Comparison of ENCODE assay signal across 13 cellular contexts in genomic region chr20:63767456-63767855, GRCh38.
"Had no signal": no experiment of that assay in that cellular context is flagged by ENCODE, and none has a peak within 500 bp of the region (broad histone marks: within the 10 kb centered on the region; RNA-seq: fewer than 3 reads in every experiment).

No MANE protein-coding gene starts in this region.

- H3K36me3 Mint-ChIP-seq: activated naive CD8-positive, alpha-beta T cell had no signal

- H3K4me3 ChIP-seq: lung, suprapubic skin, upper lobe of left lung had no signal

- H3K27ac Mint-ChIP-seq: activated B cell treated with CpG ODN at 0.5 μM for 24 hours; activated naive CD8-positive, alpha-beta T cell; mesothelial cell of epicardium had no signal

- DNase-seq: activated B cell treated with CpG ODN at 0.5 μM for 24 hours; activated CD4-positive, alpha-beta T cell treated with anti-CD3 and anti-CD28 coated beads for 48 hours; activated gamma-delta T cell treated with Interleukin-2 at 50 U/mL for 16 hours; amniotic stem cell; hypothalamus; stimulated activated naive CD8-positive, alpha-beta T cell treated with anti-CD3 and anti-CD28 coated beads, Interleukin-15, Interleukin-2, amounts not matched to agents 100 U/mL and 50 U/mL, for 24 hours had no signal

- H3K4me1 Mint-ChIP-seq: activated B cell treated with CpG ODN at 0.5 μM for 24 hours, mesothelial cell of epicardium had no signal

- H3K27me3 Mint-ChIP-seq: activated B cell treated with CpG ODN at 0.5 μM for 24 hours; activated naive CD8-positive, alpha-beta T cell had no signal

- ATAC-seq: esophagus mucosa; stimulated activated naive CD8-positive, alpha-beta T cell treated with anti-CD3 and anti-CD28 coated beads, Interleukin-15, Interleukin-2, amounts not matched to agents 100 U/mL and 50 U/mL, for 24 hours had no signal

- H3K4me3 Mint-ChIP-seq: activated B cell treated with CpG ODN at 0.5 μM for 24 hours; activated naive CD8-positive, alpha-beta T cell; mesothelial cell of epicardium had no signal

- H3K27ac ChIP-seq: neutrophil, suprapubic skin, upper lobe of left lung had no signal

- H3K9me3 Mint-ChIP-seq: activated B cell treated with CpG ODN at 0.5 μM for 24 hours, mesothelial cell of epicardium had no signal

- H3K9me3 ChIP-seq: neutrophil, suprapubic skin, upper lobe of left lung had no signal

- H3K36me3 ChIP-seq: neutrophil had no signal

- H3K27me3 ChIP-seq: suprapubic skin, upper lobe of left lung had no signal
